8 cellular contexts compared by ENCODE assay signal in the genomic region with DNA sequence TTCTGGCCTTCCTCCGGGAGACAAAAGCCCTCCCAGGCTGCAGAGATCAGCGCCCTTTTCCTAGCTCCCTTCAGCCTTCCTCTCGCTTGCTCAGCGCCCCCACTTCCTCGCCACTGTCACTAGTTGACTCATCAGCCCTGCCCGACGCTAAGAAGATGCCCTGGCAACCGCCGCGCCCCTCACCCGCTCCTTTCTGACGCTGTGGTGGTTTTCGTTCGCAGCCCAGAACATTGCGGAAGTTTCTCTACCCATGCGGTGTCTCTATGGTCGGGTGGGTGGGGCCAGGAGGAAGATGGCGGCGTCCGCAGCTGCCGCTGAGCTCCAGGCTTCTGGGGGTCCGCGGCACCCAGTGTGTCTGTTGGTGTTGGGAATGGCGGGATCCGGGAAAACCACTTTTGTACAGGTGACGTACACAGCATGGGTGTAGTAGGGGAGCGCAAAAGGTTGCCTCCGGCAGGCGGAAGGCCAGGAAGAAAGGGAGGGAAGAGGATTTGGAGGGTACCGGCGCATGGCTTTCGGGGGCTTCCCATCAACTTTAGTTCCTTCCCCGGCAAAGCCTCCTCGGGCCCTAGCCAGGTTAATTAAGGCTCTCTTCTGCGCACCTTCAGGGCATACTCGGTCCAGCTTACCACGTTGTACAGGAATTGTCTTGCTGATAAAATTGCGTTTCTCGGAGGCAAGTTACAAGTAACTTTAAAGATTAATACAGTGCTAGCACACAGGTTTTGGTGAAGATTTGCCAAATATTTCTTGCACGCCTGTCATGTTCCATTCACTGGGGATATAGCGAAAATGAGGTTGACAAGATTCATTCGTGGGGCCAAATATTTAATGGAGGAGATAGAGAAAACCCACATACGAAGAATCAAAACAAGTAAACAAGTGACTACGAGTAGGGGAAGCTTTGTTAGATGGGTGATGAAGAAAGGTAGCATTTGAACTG. TPM values are rescaled to one million over a fixed set of nuclear protein-coding genes. Genes with fewer than 3 reads are reported as not detected.
DNase-seq lines count a peak whose midpoint lies in the region; ATAC-seq, FAIRE-seq and TF ChIP-seq lines count a peak whose summit lies in the region.

A gene with protein sequence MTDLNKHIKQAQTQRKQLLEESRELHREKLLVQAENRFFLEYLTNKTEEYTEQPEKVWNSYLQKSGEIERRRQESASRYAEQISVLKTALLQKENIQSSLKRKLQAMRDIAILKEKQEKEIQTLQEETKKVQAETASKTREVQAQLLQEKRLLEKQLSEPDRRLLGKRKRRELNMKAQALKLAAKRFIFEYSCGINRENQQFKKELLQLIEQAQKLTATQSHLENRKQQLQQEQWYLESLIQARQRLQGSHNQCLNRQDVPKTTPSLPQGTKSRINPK (minus strand): TSS at position 246 of the 943 bp plus-strand sequence. CDS start 1,213 bp downstream, outside the sequence.
GPN1 (plus strand) TSS at position 284 of the 943 bp plus-strand sequence; CDS start at position 293, 9 bp downstream.

- H3K27me3 ChIP-seq in AG04450 (ENCODE audit: control insufficient read depth, insufficient read depth, low read length) (no peaks in the 10 kb centered on the region), bronchial epithelial cell (ENCODE audit: control insufficient read depth, insufficient read depth, low read length) (no peaks in the 10 kb centered on the region), spleen (replicated peaks in 1 of 7) (no peaks in the 10 kb centered on the region)

- peaks cover 13 to 58% (median 36%) of the 10 kb centered on the region in 6 donors for H3K4me1 ChIP-seq in spleen

- H3K4me3 ChIP-seq in AG04450 (ENCODE audit: low read depth, low read length), result peak within 1 kb of the TSS; percentile 97
- peak within 1 kb of the TSS; percentile 88 for H3K4me3 ChIP-seq in bronchial epithelial cell (ENCODE audit: low read depth, low read length)
- H3K4me3 ChIP-seq in spleen, result peak within 1 kb of the TSS; percentile 73 to 91 (median 81)

- TF ChIP-seq POLR2A in spleen (IDR thresholded peaks at IDR 0.05), result peak in 1 of 3 donors; percentile 27

- intact Hi-C loops in spleen (cut with DNase I; ENCODE audit: low total_unique reads), result no loop called here

- DNase-seq in AG04450 (ENCODE audit: low read depth, low spot score), result peak; percentile 77
- DNase-seq in NCI-H2171 treated with DMSO at 0.1 percent for 48 hours (lab: John Stamatoyannopoulos, UW), result peak; percentile 94
- DNase-seq in bronchial epithelial cell (ENCODE audit: low read depth), result peak; percentile 89
- peak; percentile 83 for DNase-seq in inferior parietal cortex (ENCODE audit: extremely low spot score)
- DNase-seq in spleen, result peak; percentile 97

- POLR2A ChIA-PET in AG04450 (lab: Yijun Ruan, JAX), result interaction anchor here (0.6 to 2.2 kb wide), 8 partner anchors 34 to 272 kb away, joined by 3 to 10 read pairs (median 4); partner anchors contain the start of genes GTF3C2, NRBP1, PPM1G and SLC4A1AP

- CTCF ChIA-PET in AG04450 (lab: Charles Lee), result interaction anchor here (0.6 to 0.8 kb wide), 2 partner anchors 42 to 54 kb away, joined by 3 read pairs; no protein-coding TSS in a partner anchor

- peak within 1 kb of the TSS; percentile 89 for H3K27ac ChIP-seq in AG04450 (ENCODE audit: low read depth, low read length)
- H3K27ac ChIP-seq in VCaP, result peak within 1 kb of the TSS; percentile 75
- peak within 1 kb of the TSS; percentile 44 to 88 (median 74) for H3K27ac ChIP-seq in spleen

- 1% methylated on average over 40 to 44 of the region's 44 CpGs for whole genome bisulfite sequencing in spleen, 5 donors

- no peaks in the 10 kb centered on the region for H3K9me3 ChIP-seq in AG04450 (ENCODE audit: control insufficient read depth, insufficient read depth, low read length)
- H3K9me3 ChIP-seq in spleen, result no peaks in the 10 kb centered on the region

- FAIRE-seq in bronchial epithelial cell (lab: Jason Lieb, UNC), result no peak

- ATAC-seq in GM18868 (IDR thresholded peaks at IDR 0.05; ENCODE audit: unreplicated experiment) (peak; percentile 99), HG03097 (IDR thresholded peaks at IDR 0.05; ENCODE audit: low FRiP score, unreplicated experiment) (peak; percentile 94)

- H3K36me3 ChIP-seq in bronchial epithelial cell (ENCODE audit: control insufficient read depth, insufficient read depth, low read length) (peaks cover 4% of the 10 kb centered on the region), spleen (peaks cover 0 to 50% (median 38%) of the 10 kb centered on the region in 6 donors)

- TF ChIP-seq CTCF in AG04450 (IDR thresholded peaks at IDR 0.05; ENCODE audit: low read depth, low read length), result no peak
- no peak for TF ChIP-seq CTCF in VCaP (conservative IDR thresholded peaks at IDR 0.05)
- TF ChIP-seq CTCF in bronchial epithelial cell (IDR thresholded peaks at IDR 0.05; ENCODE audit: insufficient read depth, low read length, severe bottlenecking), result no peak
- peak in 1 of 11 experiments; percentile 12 for TF ChIP-seq CTCF in spleen (IDR thresholded peaks at IDR 0.05 in 8 of 11, conservative IDR thresholded peaks at IDR 0.05 in 3 of 11)

RNA-seq across cellular contexts. Expression of the first gene that starts in this region (rescaled TPM):
- polyA plus RNA-seq in AG04450 (2011; rRNA removed), result 1.7 and 1.8 TPM in 2 replicates
- polyA minus RNA-seq in AG04450 (2011; rRNA and poly(A)+ RNA removed), result 1.1 and 1.2 TPM in 2 replicates
- total RNA-seq in bronchial epithelial cell, result 0.79 and 0.90 TPM in 2 replicates
- 1 to 10 TPM; 2.1 to 7.8 (median 4.0) TPM for total RNA-seq in spleen
- polyA plus RNA-seq in spleen, result 1 to 10 TPM; 1.5 to 3.5 (median 1.7) TPM

RNA-seq across cellular contexts. Expression of gene GPN1, which starts in this region (rescaled TPM):
- polyA plus RNA-seq in AG04450 (2011; rRNA removed), result 63.9 and 73.6 TPM in 2 replicates
- 31.5 and 46.1 TPM in 2 replicates for polyA minus RNA-seq in AG04450 (2011; rRNA and poly(A)+ RNA removed)
- 31.7 and 47.9 TPM in 2 replicates for total RNA-seq in bronchial epithelial cell
- total RNA-seq in spleen, result 10 to 100 TPM; 18.0 to 29.4 (median 23.5) TPM
- polyA plus RNA-seq in spleen, result 10 to 100 TPM; 20.7 to 27.8 (median 24.8) TPM

Comparison
In these comparisons a context has a peak if more than half of its experiments do, and no peak if none do; other contexts are left out.
1. Peak in every context shown above with its lines: DNase-seq, ATAC-seq, H3K4me3 ChIP-seq and H3K27ac ChIP-seq.